ENCODE assay signal across 11 cellular contexts in genomic region chr10:74502963-74503608, GRCh38.
DNase-seq lines count a peak whose midpoint lies in the region; ATAC-seq and TF ChIP-seq lines count a peak whose summit lies in the region.
"Had no signal": no experiment of that assay in that cellular context is flagged by ENCODE, and none has a peak within 500 bp of the region (broad histone marks: within the 10 kb centered on the region; RNA-seq: fewer than 3 reads in every experiment).

No MANE protein-coding gene starts in this region.

- H3K23ac ChIP-seq in H9 (ENCODE audit: insufficient read length, low read depth, low read length) = no peak overlapping the region

- H3K27me3 ChIP-seq in stomach (no peaks in the 10 kb centered on the region), H9 (ENCODE audit: insufficient read depth, low read length) (no peaks in the 10 kb centered on the region)

- no peak overlapping the region for H4K91ac ChIP-seq in H9 (ENCODE audit: insufficient read length, low read depth, low read length)

- peaks cover 0 to 6% of the 10 kb centered on the region in 2 experiments; a peak in 1 of 4 replicates for H3K4me1 Mint-ChIP-seq in H9

- 79 to 92% (median 85%) methylated on average over 1 of the region's 1 CpG for WGBS in stomach, 5 donors
- no CpG with 5 or more reads among the region's 1 CpG for WGBS in H9 (ENCODE audit: extremely low coverage, insufficient read length, low lambda C conversion rate)

- H3K23me2 ChIP-seq in H9 (ENCODE audit: insufficient read length, low read depth, low read length, poor library complexity, severe bottlenecking) = no peaks in the 10 kb centered on the region

- H3K4me3 ChIP-seq in AG04449 (ENCODE audit: low read depth, low read length) (no peak overlapping the region), HEK293 (ENCODE audit: low read depth, low read length) (no peak overlapping the region), stomach (no peak overlapping the region)

- no peak overlapping the region for H3K14ac ChIP-seq in H9 (ENCODE audit: insufficient read depth, low read length)

- no peaks in the 10 kb centered on the region for H3K79me1 ChIP-seq in H9 (ENCODE audit: insufficient read depth, low read depth, low read length, poor library complexity, severe bottlenecking)

- no peaks in the 10 kb centered on the region; a peak in 1 of 3 replicates for H3K36me3 ChIP-seq in HEK293 (ENCODE audit: control insufficient read depth in 2 of 2, insufficient read depth in 1 of 2, low read length in 2 of 2)
- H3K36me3 ChIP-seq in stomach = peaks cover 0 to 7% (median 0%) of the 10 kb centered on the region in 4 donors

- no peak overlapping the region for H3K4me2 ChIP-seq in H9 (ENCODE audit: insufficient read depth, insufficient read length, low read length)

- H3K4ac ChIP-seq in H9 (ENCODE audit: low read depth, low read length) = no peak overlapping the region

- no peak overlapping the region for H2BK20ac ChIP-seq in H9 (ENCODE audit: low read depth, low read length, poor library complexity, severe bottlenecking)

- H3K27me3 Mint-ChIP-seq in H9 (ENCODE audit: low read depth) = no peaks in the 10 kb centered on the region

- H3K4me3 Mint-ChIP-seq in H9 = no peak overlapping the region

- peaks cover 0 to 8% (median 5%) of the 10 kb centered on the region in 3 experiments; a peak in 6 of 7 replicates for H3K36me3 Mint-ChIP-seq in H9 (ENCODE audit: insufficient read depth in 1 of 3, low read depth in 3 of 3)

- intact Hi-C loops in stomach (cut with DNase I; ENCODE audit: low total_unique reads) = no loop called here

- H3K79me2 ChIP-seq in H9 (ENCODE audit: insufficient read depth, low read length) = no peaks in the 10 kb centered on the region

- no peak overlapping the region for H2BK120ac ChIP-seq in H9 (ENCODE audit: low read depth, low read length, poor library complexity, severe bottlenecking)

- DNase-seq in AG04449 (ENCODE audit: low read depth, low spot score) = peak; percentile 26
- peak; percentile 74 for DNase-seq in fibroblast of peridontal ligament (ENCODE audit: extremely low read depth)
- no peak for DNase-seq in NCI-H526 (lab: John Stamatoyannopoulos, UW)
- DNase-seq in stomach = no peak
- DNase-seq in H9 = no peak
- DNase-seq: DND-41, retina, RPMI8226 had no signal

- H3K4me1 ChIP-seq in HEK293 (ENCODE audit: control insufficient read depth, insufficient read depth, low read length) (peaks cover 16% of the 10 kb centered on the region), stomach (peaks cover 0 to 16% (median 6%) of the 10 kb centered on the region in 4 donors), H9 (ENCODE audit: insufficient read depth, low read length) (no peaks in the 10 kb centered on the region)

- H4K20me1 ChIP-seq in H9 (ENCODE audit: control insufficient read depth, insufficient read depth, insufficient read length) = no peaks in the 10 kb centered on the region

- no peak overlapping the region for H4K8ac ChIP-seq in H9 (replicated peaks; ENCODE audit: insufficient read length, low read depth, low read length)

- CTCF ChIA-PET in AG04449 (lab: Yijun Ruan, JAX) (no interaction called here), HEK293 (lab: Yijun Ruan, JAX) (interaction anchor here (0.7 to 0.9 kb wide), 2 partner anchors 84 to 545 kb away, joined by 3 read pairs; no protein-coding TSS in a partner anchor)

- no peak overlapping the region for H4K5ac ChIP-seq in H9 (ENCODE audit: insufficient read length, low read depth, low read length)

- H2AK5ac ChIP-seq in H9 (ENCODE audit: insufficient read length, low read length) = no peak overlapping the region

- no peak for TF ChIP-seq POLR2A in stomach (IDR thresholded peaks at IDR 0.05)

- H3K27ac ChIP-seq in HEK293 (ENCODE audit: extremely low read depth, low read depth, low read length) (no peak overlapping the region), stomach (no peak overlapping the region), H9 (ENCODE audit: insufficient read length, low read depth, low read length) (no peak overlapping the region)

- no peak overlapping the region for H3T11ph ChIP-seq in H9 (ENCODE audit: low read length)

- H2AFZ ChIP-seq in H9 (ENCODE audit: low read length) = no peak overlapping the region

- H3K9ac ChIP-seq in H9 (ENCODE audit: extremely low read depth, insufficient read length, low read length) = no peak overlapping the region

- no peak overlapping the region for H2BK5ac ChIP-seq in H9 (ENCODE audit: insufficient read length, low read length)

- H2BK12ac ChIP-seq in H9 (ENCODE audit: insufficient read length, low read depth, low read length) = no peak overlapping the region

- no peak for TF ChIP-seq CTCF in AG04449 (IDR thresholded peaks at IDR 0.05; ENCODE audit: insufficient read depth, low read length, missing control alignments)
- TF ChIP-seq CTCF in HEK293 (tag by site-specific recombination; IDR thresholded peaks at IDR 0.05) = no peak
- TF ChIP-seq CTCF in stomach (IDR thresholded peaks at IDR 0.05) = no peak
- no peak for TF ChIP-seq CTCF in H9 (conservative IDR thresholded peaks at IDR 0.05)

- H2BK15ac ChIP-seq in H9 (ENCODE audit: low read depth, low read length) = no peak overlapping the region

- POLR2A ChIA-PET in AG04449 (lab: Yijun Ruan, JAX) = interaction anchor here (0.5 kb wide), 1 partner anchor 8 kb away, joined by 3 read pairs; no protein-coding TSS in a partner anchor
- POLR2A ChIA-PET in HEK293 (lab: Yijun Ruan, JAX) = no interaction called here

- no peak overlapping the region for H3K27ac Mint-ChIP-seq in H9

- no peak overlapping the region for H3K18ac ChIP-seq in H9 (ENCODE audit: insufficient read length, low read depth, low read length)

- no peak overlapping the region for H3K56ac ChIP-seq in H9 (ENCODE audit: insufficient read length, low read depth, low read length)

- H3K9me3 ChIP-seq in HEK293 (ENCODE audit: control insufficient read depth, insufficient read depth, low read depth, low read length) = no peaks in the 10 kb centered on the region
- no peaks in the 10 kb centered on the region for H3K9me3 ChIP-seq in stomach
- H3K9me3 ChIP-seq in H9 (ENCODE audit: control insufficient read depth, low read depth, low read length) = no peaks in the 10 kb centered on the region

- TF ChIP-seq EP300 in stomach (IDR thresholded peaks at IDR 0.05) = no peak

- ATAC-seq in SK-N-SH treated with all-trans-retinoic acid at 6 μM for 48 hours (peak; percentile 53), GM19452 (IDR thresholded peaks at IDR 0.05; ENCODE audit: unreplicated experiment) (no peak)

- peaks cover 0 to 2% of the 10 kb centered on the region in 2 experiments; a peak in 2 of 5 replicates for H3K9me3 Mint-ChIP-seq in H9

TF ChIP-seq in HEK293, 187 proteins besides CTCF, POLR2A, EP300 and RAD21 (continues in another document):
- TF ChIP-seq, protein P1, sequence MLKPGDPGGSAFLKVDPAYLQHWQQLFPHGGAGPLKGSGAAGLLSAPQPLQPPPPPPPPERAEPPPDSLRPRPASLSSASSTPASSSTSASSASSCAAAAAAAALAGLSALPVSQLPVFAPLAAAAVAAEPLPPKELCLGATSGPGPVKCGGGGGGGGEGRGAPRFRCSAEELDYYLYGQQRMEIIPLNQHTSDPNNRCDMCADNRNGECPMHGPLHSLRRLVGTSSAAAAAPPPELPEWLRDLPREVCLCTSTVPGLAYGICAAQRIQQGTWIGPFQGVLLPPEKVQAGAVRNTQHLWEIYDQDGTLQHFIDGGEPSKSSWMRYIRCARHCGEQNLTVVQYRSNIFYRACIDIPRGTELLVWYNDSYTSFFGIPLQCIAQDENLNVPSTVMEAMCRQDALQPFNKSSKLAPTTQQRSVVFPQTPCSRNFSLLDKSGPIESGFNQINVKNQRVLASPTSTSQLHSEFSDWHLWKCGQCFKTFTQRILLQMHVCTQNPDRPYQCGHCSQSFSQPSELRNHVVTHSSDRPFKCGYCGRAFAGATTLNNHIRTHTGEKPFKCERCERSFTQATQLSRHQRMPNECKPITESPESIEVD (tag by site-specific recombination; IDR thresholded peaks at IDR 0.05) = peak; percentile 96
- TF ChIP-seq ZNF184 (tag by site-specific recombination; IDR thresholded peaks at IDR 0.05) (0 out of 2 replicates have a peak, but pooled peaks have one; percentile 60), ZNF843 (tag by site-specific recombination; IDR thresholded peaks at IDR 0.05) (peak; percentile 51; the same call in 1 of the 2 replicates)

TF ChIP-seq in SK-N-SH treated with all-trans-retinoic acid at 6 μM for 48 hours, 23 proteins besides CTCF, POLR2A, EP300 and RAD21:
- TF ChIP-seq RARB (CRISPR knock-in tag; IDR thresholded peaks at IDR 0.05) = 0 out of 2 replicates have a peak, but pooled peaks have one; percentile 48
- TF ChIP-seq TOX (CRISPR knock-in tag; IDR thresholded peaks at IDR 0.05; ENCODE audit: borderline replicate concordance) = peak; percentile 8; the same call in 1 of the 2 replicates
- no peak for TF ChIP-seq CSRNP3 (CRISPR knock-in tag; IDR thresholded peaks at IDR 0.05)
- peak; percentile 39; the same call in 1 of the 2 replicates for TF ChIP-seq PATZ1 (CRISPR knock-in tag; IDR thresholded peaks at IDR 0.05; ENCODE audit: borderline replicate concordance)
- peak; percentile 79 for TF ChIP-seq ISL1 (CRISPR knock-in tag; IDR thresholded peaks at IDR 0.05)

Comparison
In these comparisons a context has a peak if more than half of its experiments do, and no peak if none do; other contexts are left out.
1. DNase-seq: peak in AG04449 (single experiment) and fibroblast of peridontal ligament (single experiment); none in NCI-H526 (0 of 2), stomach (single experiment) and H9 (single experiment).